33 cellular contexts compared by ENCODE assay signal in genomic region chr2:240164586-240164985, GRCh38. TPM values are rescaled to one million over a fixed set of nuclear protein-coding genes. Genes with fewer than 3 reads are reported as not detected.
"Had no signal": no experiment of that assay in that cellular context is flagged by ENCODE, and none has a peak within 500 bp of the region (broad histone marks: within the 10 kb centered on the region; RNA-seq: fewer than 3 reads in every experiment).

No MANE protein-coding gene starts in this region.

- H3K4me3 ChIP-seq: esophagus squamous epithelium, heart right ventricle, lung, neural progenitor cell, ovary, smooth muscle cell, testis, tibial artery had no signal

- H3K4me3 Mint-ChIP-seq: dendritic cell treated with granulocyte-macrophage colony-stimulating factor and Interleukin-4, amounts not matched to agents 40 ng/mL and 50 ng/mL, for 4 days; memory B cell; nephron; neural progenitor cell; stimulated activated effector memory CD8-positive, alpha-beta T cell treated with anti-CD3 and anti-CD28 coated beads, Interleukin-12 subunit alpha, Interleukin-12 subunit beta, amount 100 ng/mL, for 72 hours had no signal

- ATAC-seq: heart right ventricle; left colon; left ventricle myocardium superior; sciatic nerve; stimulated activated effector memory CD8-positive, alpha-beta T cell treated with anti-CD3 and anti-CD28 coated beads, Interleukin-12 subunit alpha, Interleukin-12 subunit beta, amount 100 ng/mL, for 72 hours had no signal

- DNase-seq: caudate nucleus; cerebellar nuclear complex; effector CD8-positive, alpha-beta T cell; erythroblast; esophagus squamous epithelium; foreskin melanocyte; glutamatergic neuron; heart right ventricle; hippocampal formation; kidney glomerular epithelial cell; left colon; nucleus accumbens; stimulated activated CD4-positive, alpha-beta T cell treated with anti-CD3 and anti-CD28 coated beads, Interleukin-2, amount 100 ng/mL, for 24 hours; stimulated activated CD4-positive, alpha-beta T cell treated with anti-CD3 and anti-CD28 coated beads, Interleukin-4, amount 100 ng/mL, for 24 hours; stimulated activated naive CD4-positive, alpha-beta T cell treated with Interleukin-2 at 50 U/mL for 16 hours; substantia nigra; testis had no signal

- H3K9me3 Mint-ChIP-seq: memory B cell; nephron; stimulated activated effector memory CD8-positive, alpha-beta T cell treated with anti-CD3 and anti-CD28 coated beads, Interleukin-12 subunit alpha, Interleukin-12 subunit beta, amount 100 ng/mL, for 72 hours had no signal

- H2AFZ ChIP-seq: neural progenitor cell had no signal

- H3K27ac Mint-ChIP-seq: dendritic cell treated with granulocyte-macrophage colony-stimulating factor and Interleukin-4, amounts not matched to agents 40 ng/mL and 50 ng/mL, for 4 days; memory B cell; nephron; neural progenitor cell; stimulated activated effector memory CD8-positive, alpha-beta T cell treated with anti-CD3 and anti-CD28 coated beads, Interleukin-12 subunit alpha, Interleukin-12 subunit beta, amount 100 ng/mL, for 72 hours had no signal

- FAIRE-seq: colon, endometrium, islet of Langerhans had no signal

- H3K9me3 ChIP-seq: esophagus squamous epithelium, heart right ventricle, ovary, testis, tibial artery had no signal

- H3K36me3 ChIP-seq: esophagus squamous epithelium, heart right ventricle, neural progenitor cell, ovary, tibial artery had no signal

- H3K9ac ChIP-seq: neural progenitor cell had no signal

- H3K27me3 ChIP-seq: neural progenitor cell, ovary, testis had no signal

- H3K4me1 Mint-ChIP-seq: memory B cell; nephron; stimulated activated effector memory CD8-positive, alpha-beta T cell treated with anti-CD3 and anti-CD28 coated beads, Interleukin-12 subunit alpha, Interleukin-12 subunit beta, amount 100 ng/mL, for 72 hours had no signal

- H3K36me3 Mint-ChIP-seq: memory B cell; neural progenitor cell; stimulated activated effector memory CD8-positive, alpha-beta T cell treated with anti-CD3 and anti-CD28 coated beads, Interleukin-12 subunit alpha, Interleukin-12 subunit beta, amount 100 ng/mL, for 72 hours had no signal

- H3K4me2 ChIP-seq: neural progenitor cell, smooth muscle cell had no signal

- H3K4me1 ChIP-seq: esophagus squamous epithelium, heart right ventricle, neural progenitor cell, testis, tibial artery had no signal

- H3K27ac ChIP-seq: esophagus squamous epithelium, heart right ventricle, neural progenitor cell, ovary, testis, tibial artery had no signal

RNA-seq across cellular contexts. Expression of gene OTOS, which starts 24.1 kb away (rescaled TPM):
- total RNA-seq: esophagus squamous epithelium, heart right ventricle, left colon, left ventricle myocardium superior, lung, mononuclear cell, ovary, sciatic nerve, smooth muscle cell, urinary bladder had no signal
- polyA plus RNA-seq: heart right ventricle, lung, ovary, smooth muscle cell, urinary bladder had no signal
